ENCODE assay signal across 20 cellular contexts in the genomic region with DNA sequence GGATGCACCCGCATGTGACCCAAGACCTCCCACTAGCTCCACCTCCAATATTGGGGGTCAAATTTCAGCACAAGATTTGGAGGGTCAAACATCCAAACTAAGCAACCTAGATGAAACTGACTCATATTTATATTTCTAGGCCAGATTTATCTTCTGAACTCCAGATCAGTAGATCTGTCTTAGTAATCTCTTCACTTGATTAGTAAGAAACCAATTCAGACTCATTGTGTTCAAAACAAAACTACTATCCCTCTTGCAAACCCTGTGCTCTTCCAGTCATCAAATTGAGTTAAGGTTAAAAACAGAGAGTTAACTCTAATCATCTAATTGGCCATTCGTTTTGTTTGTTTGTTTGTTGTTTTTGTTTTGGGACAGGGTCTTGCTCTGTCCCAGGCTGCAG. TPM values are rescaled to one million over a fixed set of nuclear protein-coding genes. Genes with fewer than 3 reads are reported as not detected.
DNase-seq lines count a peak whose midpoint lies in the region; ATAC-seq, FAIRE-seq and TF ChIP-seq lines count a peak whose summit lies in the region.
"Had no signal": no experiment of that assay in that cellular context is flagged by ENCODE, and none has a peak within 500 bp of the region (broad histone marks: within the 10 kb centered on the region; RNA-seq: fewer than 3 reads in every experiment).

No MANE protein-coding gene starts in this region.

- H3K36me3 Mint-ChIP-seq in stimulated activated effector memory CD8-positive, alpha-beta T cell treated with anti-CD3 and anti-CD28 coated beads, Interleukin-12 subunit alpha, Interleukin-12 subunit beta, amount 100 ng/mL, for 72 hours: no peaks in the 10 kb centered on the region
- H3K36me3 Mint-ChIP-seq: CD8-positive, alpha-beta T cell had no signal

- H3K4me3 Mint-ChIP-seq in stimulated activated effector memory CD8-positive, alpha-beta T cell treated with anti-CD3 and anti-CD28 coated beads, Interleukin-12 subunit alpha, Interleukin-12 subunit beta, amount 100 ng/mL, for 72 hours: no peak overlapping the region
- H3K4me3 Mint-ChIP-seq: B cell; CD4-positive, alpha-beta T cell; CD8-positive, alpha-beta T cell had no signal

- DNase-seq in GM18507 (ENCODE audit: extremely low spot score, insufficient read length, low read depth): no peak
- DNase-seq in bronchial epithelial cell (ENCODE audit: low read depth): no peak
- DNase-seq in stimulated activated effector memory CD8-positive, alpha-beta T cell treated with anti-CD3 and anti-CD28 coated beads, Interleukin-12 subunit alpha, Interleukin-12 subunit beta, amount 100 ng/mL, for 72 hours (ENCODE audit: low spot score in 2 of 2): no peak
- DNase-seq in upper lobe of left lung: no peak
- no peak for DNase-seq in NCI-H1930 (lab: John Stamatoyannopoulos, UW)
- DNase-seq: AML-193; Caco-2; Calu3; CD4-positive, alpha-beta T cell; CD8-positive, alpha-beta T cell; DMS79 treated with DMSO at 0.1 percent for 48 hours; GF-D8 had no signal

- no peak for TF ChIP-seq EP300 in upper lobe of left lung (IDR thresholded peaks at IDR 0.05)

- peak; percentile 13 for ATAC-seq in stimulated activated effector memory CD8-positive, alpha-beta T cell treated with anti-CD3 and anti-CD28 coated beads, Interleukin-12 subunit alpha, Interleukin-12 subunit beta, amount 100 ng/mL, for 72 hours
- ATAC-seq in upper lobe of left lung (ENCODE audit: low FRiP score in 2 of 2): no peak
- ATAC-seq: A549; CD8-positive, alpha-beta T cell had no signal

- no peaks in the 10 kb centered on the region for H3K4me1 Mint-ChIP-seq in stimulated activated effector memory CD8-positive, alpha-beta T cell treated with anti-CD3 and anti-CD28 coated beads, Interleukin-12 subunit alpha, Interleukin-12 subunit beta, amount 100 ng/mL, for 72 hours
- H3K4me1 Mint-ChIP-seq: B cell had no signal

- H3K4me1 ChIP-seq in upper lobe of left lung: no peaks in the 10 kb centered on the region
- H3K4me1 ChIP-seq: BLaER1 treated with 17β-estradiol and CSF1 and Interleukin-3, amounts not matched to agents 10 nM and 100 nM; Caco-2 had no signal

- H3K27ac Mint-ChIP-seq in stimulated activated effector memory CD8-positive, alpha-beta T cell treated with anti-CD3 and anti-CD28 coated beads, Interleukin-12 subunit alpha, Interleukin-12 subunit beta, amount 100 ng/mL, for 72 hours: no peak overlapping the region
- H3K27ac Mint-ChIP-seq: B cell; CD4-positive, alpha-beta T cell; CD8-positive, alpha-beta T cell had no signal

- H3K27me3 ChIP-seq in bronchial epithelial cell (ENCODE audit: control insufficient read depth, insufficient read depth, low read length): no peaks in the 10 kb centered on the region
- no peaks in the 10 kb centered on the region for H3K27me3 ChIP-seq in upper lobe of left lung
- H3K27me3 ChIP-seq: BLaER1 treated with 17β-estradiol and CSF1 and Interleukin-3, amounts not matched to agents 10 nM and 100 nM had no signal

- no peak overlapping the region for H3K27ac ChIP-seq in upper lobe of left lung
- H3K27ac ChIP-seq: 22Rv1; BLaER1 treated with 17β-estradiol and CSF1 and Interleukin-3, amounts not matched to agents 10 nM and 100 nM; C4-2B had no signal

- TF ChIP-seq CTCF in bronchial epithelial cell (IDR thresholded peaks at IDR 0.05; ENCODE audit: insufficient read depth, low read length, severe bottlenecking) (no peak), upper lobe of left lung (IDR thresholded peaks at IDR 0.05) (no peak)

- 92% methylated on average over 2 of the region's 2 CpGs for WGBS in upper lobe of left lung, 2 donors

- H3K36me3 ChIP-seq in bronchial epithelial cell (ENCODE audit: control insufficient read depth, insufficient read depth, low read length) (no peaks in the 10 kb centered on the region), upper lobe of left lung (no peaks in the 10 kb centered on the region)
- H3K36me3 ChIP-seq: BLaER1 treated with 17β-estradiol and CSF1 and Interleukin-3, amounts not matched to agents 10 nM and 100 nM had no signal

- FAIRE-seq in GM18507 (lab: Jason Lieb, UNC): peak; percentile 9
- peak; percentile 32 for FAIRE-seq in bronchial epithelial cell (lab: Jason Lieb, UNC)
- FAIRE-seq: A549, D721Med, G401.6, GM12891 had no signal

- no peaks in the 10 kb centered on the region for H3K9me3 Mint-ChIP-seq in stimulated activated effector memory CD8-positive, alpha-beta T cell treated with anti-CD3 and anti-CD28 coated beads, Interleukin-12 subunit alpha, Interleukin-12 subunit beta, amount 100 ng/mL, for 72 hours
- H3K9me3 Mint-ChIP-seq: CD4-positive, alpha-beta T cell; CD8-positive, alpha-beta T cell had no signal

- H3K4me3 ChIP-seq in bronchial epithelial cell (ENCODE audit: low read depth, low read length): no peak overlapping the region
- no peak overlapping the region for H3K4me3 ChIP-seq in upper lobe of left lung
- H3K4me3 ChIP-seq: A549; BLaER1 treated with 17β-estradiol and CSF1 and Interleukin-3, amounts not matched to agents 10 nM and 100 nM had no signal

- TF ChIP-seq POLR2A in upper lobe of left lung (IDR thresholded peaks at IDR 0.05): no peak

- no peaks in the 10 kb centered on the region for H3K9me3 ChIP-seq in upper lobe of left lung

RNA-seq across cellular contexts. Expression of a gene that starts 43.3 kb away (rescaled TPM):
- total RNA-seq in bronchial epithelial cell: 5.3 and 7.6 TPM in 2 replicates
- total RNA-seq in upper lobe of left lung: 10 to 100 TPM in 4 of 6 donors, 1 to 10 TPM in 2; 3.1 to 19.3 (median 11.8) TPM

RNA-seq across cellular contexts. Expression of a gene that starts 44.4 kb away (rescaled TPM):
- total RNA-seq in bronchial epithelial cell (3.9 and 4.9 TPM in 2 replicates), upper lobe of left lung (1 to 10 TPM; 3.2 to 6.0 (median 4.5) TPM)
